ENCODE assay signal across 21 cellular contexts in the genomic region with DNA sequence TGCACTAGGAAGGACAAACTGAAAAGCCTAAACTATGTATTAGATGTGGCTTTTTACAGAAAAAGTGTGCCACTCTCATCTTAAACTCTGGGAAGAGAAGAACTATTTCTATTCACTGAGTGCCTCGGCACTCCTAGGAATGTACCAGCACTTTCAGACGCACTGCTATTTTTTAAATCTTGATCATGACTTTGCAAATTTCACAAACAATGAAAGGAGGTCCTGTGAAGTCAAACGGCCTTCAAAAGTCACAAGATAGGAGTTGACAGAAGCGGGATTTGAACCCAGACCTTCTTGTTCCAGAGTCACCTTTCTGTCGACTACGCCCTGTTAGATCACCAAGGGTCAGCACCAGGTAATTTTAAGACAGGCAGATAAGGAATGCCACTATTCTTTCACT.
DNase-seq lines count a peak whose midpoint lies in the region; ATAC-seq, FAIRE-seq and TF ChIP-seq lines count a peak whose summit lies in the region.
"Had no signal": no experiment of that assay in that cellular context is flagged by ENCODE, and none has a peak within 500 bp of the region (broad histone marks: within the 10 kb centered on the region; RNA-seq: fewer than 3 reads in every experiment).

No MANE protein-coding gene starts in this region.

- DNase-seq in HepG2 (ENCODE audit: low spot score): no peak
- no peak for DNase-seq in right lobe of liver
- DNase-seq in OCI-M1 (lab: John Stamatoyannopoulos, UW): peak; percentile 5
- no peak for DNase-seq in K562 (ENCODE audit: extremely low read depth in 1 of 4, low spot score in 3 of 4)
- no peak for DNase-seq in NCI-H2029 treated with DMSO at 0.1 percent for 48 hours (lab: John Stamatoyannopoulos, UW)
- DNase-seq in globus pallidus (ENCODE audit: low spot score): no peak
- DNase-seq: C1 segment of cervical spinal cord; Calu3; CD4-positive, alpha-beta memory T cell; COR-L47; DMS53; DMS79 treated with DMSO at 0.1 percent for 48 hours; GF-D8; GOT3; HFFc6 had no signal

- no TSS peak for BruUV-seq in HepG2 (replicated peaks; lab: Mats Ljungman, UMichigan)
- BruUV-seq in K562 (replicated peaks; lab: Mats Ljungman, UMichigan): no TSS peak

- no peaks in the 10 kb centered on the region for H3K36me3 ChIP-seq in HepG2 (replicated peaks in 1 of 2; ENCODE audit: control insufficient read depth in 1 of 2, insufficient read depth in 2 of 2, low read length in 2 of 2)
- H3K36me3 ChIP-seq in right lobe of liver: no peaks in the 10 kb centered on the region
- no peaks in the 10 kb centered on the region for H3K36me3 ChIP-seq in K562 (ENCODE audit: control insufficient read depth, insufficient read depth, low read length)
- H3K36me3 ChIP-seq: HAP-1 had no signal

- TF ChIP-seq EP300 in HepG2 (IDR thresholded peaks at IDR 0.05; ENCODE audit: low read depth in 2 of 2, low read length in 2 of 2) (no peak), HepG2 (CRISPR knock-in tag; IDR thresholded peaks at IDR 0.05; ENCODE audit: borderline replicate concordance) (no peak), K562 (IDR thresholded peaks at IDR 0.05; ENCODE audit: low read length) (no peak)

- no peak for TF ChIP-seq POLR2A in HepG2 (IDR thresholded peaks at IDR 0.05; ENCODE audit: insufficient read depth in 1 of 2, low read depth in 2 of 2, low read length in 2 of 2)
- TF ChIP-seq POLR2A in right lobe of liver (IDR thresholded peaks at IDR 0.05): no peak
- no peak for TF ChIP-seq POLR2A in K562 (conservative IDR thresholded peaks at IDR 0.05)

- H3K9me3 ChIP-seq in HepG2 (ENCODE audit: low read length) (peaks cover 11% of the 10 kb centered on the region), right lobe of liver (no peaks in the 10 kb centered on the region), K562 (replicated peaks; ENCODE audit: control insufficient read depth, insufficient read depth, low read depth, low read length) (no peaks in the 10 kb centered on the region)
- H3K9me3 ChIP-seq: HAP-1 had no signal

- H3K9me1 ChIP-seq in K562 (ENCODE audit: control insufficient read depth, insufficient read depth, low read length): no peaks in the 10 kb centered on the region

- intact Hi-C loops in HepG2 (cut with micrococcal nuclease; ENCODE audit: unreplicated experiment): no loop called here
- intact Hi-C loops in right lobe of liver (cut with DNase I): no loop called here
- intact Hi-C loops in K562 (cut with micrococcal nuclease): no loop called here

- TF ChIP-seq CTCF in HepG2 (CRISPR knock-in tag; IDR thresholded peaks at IDR 0.05) (no peak), right lobe of liver (IDR thresholded peaks at IDR 0.05) (no peak), K562 (IDR thresholded peaks at IDR 0.05 in 2 of 3, conservative IDR thresholded peaks at IDR 0.05 in 1 of 3; ENCODE audit: insufficient read depth in 2 of 3, low read depth in 1 of 3, low read length in 3 of 3) (no peak)

- H3K4me3 ChIP-seq in HepG2 (replicated peaks in 1 of 3; ENCODE audit: insufficient read depth in 1 of 3, low read depth in 2 of 3, low read length in 3 of 3) (no peak overlapping the region), right lobe of liver (no peak overlapping the region), K562 (no peak overlapping the region)
- H3K4me3 ChIP-seq: HAP-1 had no signal

- H3K9ac ChIP-seq in HepG2 (ENCODE audit: insufficient read depth, low read depth, low read length) (no peak overlapping the region), K562 (ENCODE audit: insufficient read depth in 1 of 2, low read depth in 2 of 2, low read length in 2 of 2) (no peak overlapping the region)

- H3K27me3 ChIP-seq in HepG2 (ENCODE audit: control insufficient read depth in 1 of 2, insufficient read depth in 2 of 2, low read length in 2 of 2): no peaks in the 10 kb centered on the region
- no peaks in the 10 kb centered on the region for H3K27me3 ChIP-seq in right lobe of liver
- peaks cover 4 to 13% of the 10 kb centered on the region in 2 experiments; a peak in 3 of 5 replicates for H3K27me3 ChIP-seq in K562 (ENCODE audit: control insufficient read depth in 2 of 2, insufficient read depth in 2 of 2, low read length in 2 of 2)

- in situ Hi-C loops in HepG2 (cut with HindIII; ENCODE audit: extremely low pct_ligation_motif_present, low pct_unique_long_range_greater_than_20kb) (no loop called here), K562 (cut with MboI) (no loop called here)

- H3K4me2 ChIP-seq in HepG2 (ENCODE audit: low read depth, low read length): no peak overlapping the region
- H3K4me2 ChIP-seq in K562 (ENCODE audit: insufficient read depth, low read length): no peak overlapping the region

- H3K4me1 ChIP-seq in HepG2 (ENCODE audit: insufficient read depth, low read length): no peaks in the 10 kb centered on the region
- H3K4me1 ChIP-seq in right lobe of liver: no peaks in the 10 kb centered on the region
- no peaks in the 10 kb centered on the region for H3K4me1 ChIP-seq in K562 (replicated peaks in 1 of 2; ENCODE audit: control insufficient read depth in 2 of 2, insufficient read depth in 2 of 2, low read length in 2 of 2)
- H3K4me1 ChIP-seq: HAP-1 had no signal

- H3K27ac ChIP-seq in HepG2 (ENCODE audit: extremely low read length, insufficient read depth, low read length) (no peak overlapping the region), right lobe of liver (no peak overlapping the region), K562 (ENCODE audit: extremely low read depth, low read depth, low read length) (no peak overlapping the region)
- H3K27ac ChIP-seq: 22Rv1 had no signal

- 28% methylated on average over 6 of the region's 6 CpGs for WGBS in HepG2 (ENCODE audit: low lambda C conversion rate)
- WGBS in right lobe of liver (ENCODE audit: insufficient coverage, low coverage, low lambda C conversion rate, missing lambda C conversion rate): 49% methylated on average over 6 of the region's 6 CpGs
- WGBS in K562 (ENCODE audit: insufficient coverage, low coverage, missing lambda C conversion rate): 3% methylated on average over 6 of the region's 6 CpGs

- FAIRE-seq in HepG2 (lab: Jason Lieb, UNC): no peak
- no peak for FAIRE-seq in K562 (lab: Jason Lieb, UNC)
- FAIRE-seq: A204.1, GM12891, GM18507, H54 had no signal

- POLR2A ChIA-PET in HepG2 (lab: Yijun Ruan, JAX): no interaction called here
- POLR2A ChIA-PET in K562 (lab: Yijun Ruan, JAX): no interaction called here

- no peak for TF ChIP-seq RAD21 in HepG2 (CRISPR knock-in tag; IDR thresholded peaks at IDR 0.05)
- no peak for TF ChIP-seq RAD21 in K562 (CRISPR knock-in tag; conservative IDR thresholded peaks at IDR 0.05 in 1 of 2, IDR thresholded peaks at IDR 0.05 in 1 of 2)

- H2AFZ ChIP-seq in HepG2 (ENCODE audit: low read length) (no peak overlapping the region), K562 (ENCODE audit: low read depth, low read length) (no peak overlapping the region)

- ATAC-seq in HepG2 (no peak), right lobe of liver (no peak), K562 (no peak)

- H3K79me2 ChIP-seq in HepG2 (ENCODE audit: insufficient read depth, low read length) (no peaks in the 10 kb centered on the region), K562 (ENCODE audit: control insufficient read depth, insufficient read depth, low read length) (no peaks in the 10 kb centered on the region)

- CTCF ChIA-PET in HepG2 (lab: Yijun Ruan, JAX; ENCODE audit: low intra/inter-chr PET ratio, low total read pairs): no interaction called here
- CTCF ChIA-PET in K562 (lab: Yijun Ruan, JAX; ENCODE audit: low intra/inter-chr PET ratio): no interaction called here

- no peaks in the 10 kb centered on the region for H4K20me1 ChIP-seq in HepG2 (ENCODE audit: insufficient read depth, low read length)
- H4K20me1 ChIP-seq in K562 (replicated peaks; ENCODE audit: control insufficient read depth, insufficient read depth, low read length): no peaks in the 10 kb centered on the region

TF ChIP-seq in HepG2, 621 proteins besides CTCF, POLR2A, EP300 and RAD21:
- TF ChIP-seq TEAD2 (CRISPR knock-in tag; IDR thresholded peaks at IDR 0.05) (no peak), ZBTB38 (CRISPR knock-in tag; IDR thresholded peaks at IDR 0.05) (no peak), NFE2L2 (IDR thresholded peaks at IDR 0.05; ENCODE audit: low read length) (peak; percentile 59)

TF ChIP-seq in K562, 482 proteins besides CTCF, POLR2A, EP300 and RAD21 (continues in another document):
- TF ChIP-seq ILK (tag; IDR thresholded peaks at IDR 0.05; ENCODE audit: borderline replicate concordance, low read depth) (no peak), ZNF444 (CRISPR knock-in tag; IDR thresholded peaks at IDR 0.05) (no peak), MAFG (tag; conservative IDR thresholded peaks at IDR 0.05) (peak; percentile 63), THRAP3 (IDR thresholded peaks at IDR 0.05; ENCODE audit: borderline replicate concordance) (no peak), SIN3B (IDR thresholded peaks at IDR 0.05; ENCODE audit: low read depth) (no peak), MAFF (IDR thresholded peaks at IDR 0.05; ENCODE audit: low read length) (peak; percentile 43; the same call in 1 of the 2 replicates), NFIX (CRISPR knock-in tag; IDR thresholded peaks at IDR 0.05; ENCODE audit: low read depth) (no peak), BRD4 (IDR thresholded peaks at IDR 0.05) (no peak), CCAR2 (IDR thresholded peaks at IDR 0.05; ENCODE audit: low read depth, low read length) (no peak), SUPT5H (IDR thresholded peaks at IDR 0.05) (no peak), NFE2L1 (tag; IDR thresholded peaks at IDR 0.05; ENCODE audit: borderline replicate concordance, low read depth) (peak; percentile 45; the same call in 1 of the 2 replicates), BRCA1 (IDR thresholded peaks at IDR 0.05) (no peak), BRCA1 (CRISPR knock-in tag; IDR thresholded peaks at IDR 0.05) (no peak), TCF7L2 (IDR thresholded peaks at IDR 0.05; ENCODE audit: low read depth, low read length) (no peak), NFE2 (IDR thresholded peaks at IDR 0.05; ENCODE audit: low read depth) (0 out of 2 replicates have a peak, but pooled peaks have one; percentile 4)
- TF ChIP-seq, protein P1, sequence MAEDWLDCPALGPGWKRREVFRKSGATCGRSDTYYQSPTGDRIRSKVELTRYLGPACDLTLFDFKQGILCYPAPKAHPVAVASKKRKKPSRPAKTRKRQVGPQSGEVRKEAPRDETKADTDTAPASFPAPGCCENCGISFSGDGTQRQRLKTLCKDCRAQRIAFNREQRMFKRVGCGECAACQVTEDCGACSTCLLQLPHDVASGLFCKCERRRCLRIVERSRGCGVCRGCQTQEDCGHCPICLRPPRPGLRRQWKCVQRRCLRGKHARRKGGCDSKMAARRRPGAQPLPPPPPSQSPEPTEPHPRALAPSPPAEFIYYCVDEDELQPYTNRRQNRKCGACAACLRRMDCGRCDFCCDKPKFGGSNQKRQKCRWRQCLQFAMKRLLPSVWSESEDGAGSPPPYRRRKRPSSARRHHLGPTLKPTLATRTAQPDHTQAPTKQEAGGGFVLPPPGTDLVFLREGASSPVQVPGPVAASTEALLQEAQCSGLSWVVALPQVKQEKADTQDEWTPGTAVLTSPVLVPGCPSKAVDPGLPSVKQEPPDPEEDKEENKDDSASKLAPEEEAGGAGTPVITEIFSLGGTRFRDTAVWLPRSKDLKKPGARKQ (CRISPR knock-in tag; IDR thresholded peaks at IDR 0.05): no peak

Comparison
In these comparisons a context has a peak if more than half of its experiments do, and no peak if none do; other contexts are left out.
1. Of the 241 proteins assayed by ChIP-seq in both HepG2 and K562: peak only in HepG2: none; only in K562: MAFF, MAFG, NFE2 and NFE2L1; in both: none; in neither: 237.